In genomic region chr11:115080923-115081322, GRCh38 we compare ENCODE assay signal across 2 cellular contexts.
TF ChIP-seq lines count a peak whose summit lies in the region.

No MANE protein-coding gene starts in this region.

TF ChIP-seq in HepG2, 621 proteins besides CTCF, POLR2A, EP300 and RAD21:
- TF ChIP-seq USF2 (IDR thresholded peaks at IDR 0.05; ENCODE audit: low read depth, low read length) (peak; percentile 50; the same call in 1 of the 2 replicates), USF2 (CRISPR knock-in tag; IDR thresholded peaks at IDR 0.05; ENCODE audit: borderline replicate concordance) (no peak), RAD51 (IDR thresholded peaks at IDR 0.05; ENCODE audit: borderline replicate concordance) (peak; percentile 82; the same call in 1 of the 2 replicates), ZNF280D (CRISPR knock-in tag; IDR thresholded peaks at IDR 0.05) (no peak), ZNF747 (CRISPR knock-in tag; IDR thresholded peaks at IDR 0.05; ENCODE audit: borderline replicate concordance) (no peak)

TF ChIP-seq in K562, 482 proteins besides CTCF, POLR2A, EP300 and RAD21 (continued from another document):
- TF ChIP-seq, protein P1, sequence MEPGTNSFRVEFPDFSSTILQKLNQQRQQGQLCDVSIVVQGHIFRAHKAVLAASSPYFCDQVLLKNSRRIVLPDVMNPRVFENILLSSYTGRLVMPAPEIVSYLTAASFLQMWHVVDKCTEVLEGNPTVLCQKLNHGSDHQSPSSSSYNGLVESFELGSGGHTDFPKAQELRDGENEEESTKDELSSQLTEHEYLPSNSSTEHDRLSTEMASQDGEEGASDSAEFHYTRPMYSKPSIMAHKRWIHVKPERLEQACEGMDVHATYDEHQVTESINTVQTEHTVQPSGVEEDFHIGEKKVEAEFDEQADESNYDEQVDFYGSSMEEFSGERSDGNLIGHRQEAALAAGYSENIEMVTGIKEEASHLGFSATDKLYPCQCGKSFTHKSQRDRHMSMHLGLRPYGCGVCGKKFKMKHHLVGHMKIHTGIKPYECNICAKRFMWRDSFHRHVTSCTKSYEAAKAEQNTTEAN (CRISPR knock-in tag; IDR thresholded peaks at IDR 0.05): no peak
- TF ChIP-seq CEBPG (CRISPR knock-in tag; IDR thresholded peaks at IDR 0.05) (no peak), CEBPG (tag; conservative IDR thresholded peaks at IDR 0.05 in 1 of 2, IDR thresholded peaks at IDR 0.05 in 1 of 2) (no peak), PML (IDR thresholded peaks at IDR 0.05; ENCODE audit: low read length) (no peak), RBM15 (IDR thresholded peaks at IDR 0.05; ENCODE audit: insufficient read depth, low read length) (no peak), RAD51 (IDR thresholded peaks at IDR 0.05; ENCODE audit: borderline replicate concordance, low read depth) (peak; percentile 66), GABPB2 (CRISPR knock-in tag; conservative IDR thresholded peaks at IDR 0.05) (no peak), SAFB (IDR thresholded peaks at IDR 0.05; ENCODE audit: borderline replicate concordance, low read depth, low read length) (no peak), ZNF12 (CRISPR knock-in tag; IDR thresholded peaks at IDR 0.05) (no peak), E2F5 (CRISPR knock-in tag; IDR thresholded peaks at IDR 0.05) (no peak)
- TF ChIP-seq, protein P2, sequence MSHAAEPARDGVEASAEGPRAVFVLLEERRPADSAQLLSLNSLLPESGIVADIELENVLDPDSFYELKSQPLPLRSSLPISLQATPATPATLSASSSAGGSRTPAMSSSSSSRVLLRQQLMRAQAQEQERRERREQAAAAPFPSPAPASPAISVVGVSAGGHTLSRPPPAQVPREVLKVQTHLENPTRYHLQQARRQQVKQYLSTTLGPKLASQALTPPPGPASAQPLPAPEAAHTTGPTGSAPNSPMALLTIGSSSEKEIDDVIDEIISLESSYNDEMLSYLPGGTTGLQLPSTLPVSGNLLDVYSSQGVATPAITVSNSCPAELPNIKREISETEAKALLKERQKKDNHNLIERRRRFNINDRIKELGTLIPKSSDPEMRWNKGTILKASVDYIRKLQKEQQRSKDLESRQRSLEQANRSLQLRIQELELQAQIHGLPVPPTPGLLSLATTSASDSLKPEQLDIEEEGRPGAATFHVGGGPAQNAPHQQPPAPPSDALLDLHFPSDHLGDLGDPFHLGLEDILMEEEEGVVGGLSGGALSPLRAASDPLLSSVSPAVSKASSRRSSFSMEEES (CRISPR knock-in tag; IDR thresholded peaks at IDR 0.05): peak; percentile 89
- TF ChIP-seq, protein P3, sequence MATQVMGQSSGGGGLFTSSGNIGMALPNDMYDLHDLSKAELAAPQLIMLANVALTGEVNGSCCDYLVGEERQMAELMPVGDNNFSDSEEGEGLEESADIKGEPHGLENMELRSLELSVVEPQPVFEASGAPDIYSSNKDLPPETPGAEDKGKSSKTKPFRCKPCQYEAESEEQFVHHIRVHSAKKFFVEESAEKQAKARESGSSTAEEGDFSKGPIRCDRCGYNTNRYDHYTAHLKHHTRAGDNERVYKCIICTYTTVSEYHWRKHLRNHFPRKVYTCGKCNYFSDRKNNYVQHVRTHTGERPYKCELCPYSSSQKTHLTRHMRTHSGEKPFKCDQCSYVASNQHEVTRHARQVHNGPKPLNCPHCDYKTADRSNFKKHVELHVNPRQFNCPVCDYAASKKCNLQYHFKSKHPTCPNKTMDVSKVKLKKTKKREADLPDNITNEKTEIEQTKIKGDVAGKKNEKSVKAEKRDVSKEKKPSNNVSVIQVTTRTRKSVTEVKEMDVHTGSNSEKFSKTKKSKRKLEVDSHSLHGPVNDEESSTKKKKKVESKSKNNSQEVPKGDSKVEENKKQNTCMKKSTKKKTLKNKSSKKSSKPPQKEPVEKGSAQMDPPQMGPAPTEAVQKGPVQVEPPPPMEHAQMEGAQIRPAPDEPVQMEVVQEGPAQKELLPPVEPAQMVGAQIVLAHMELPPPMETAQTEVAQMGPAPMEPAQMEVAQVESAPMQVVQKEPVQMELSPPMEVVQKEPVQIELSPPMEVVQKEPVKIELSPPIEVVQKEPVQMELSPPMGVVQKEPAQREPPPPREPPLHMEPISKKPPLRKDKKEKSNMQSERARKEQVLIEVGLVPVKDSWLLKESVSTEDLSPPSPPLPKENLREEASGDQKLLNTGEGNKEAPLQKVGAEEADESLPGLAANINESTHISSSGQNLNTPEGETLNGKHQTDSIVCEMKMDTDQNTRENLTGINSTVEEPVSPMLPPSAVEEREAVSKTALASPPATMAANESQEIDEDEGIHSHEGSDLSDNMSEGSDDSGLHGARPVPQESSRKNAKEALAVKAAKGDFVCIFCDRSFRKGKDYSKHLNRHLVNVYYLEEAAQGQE (CRISPR knock-in tag; IDR thresholded peaks at IDR 0.05; ENCODE audit: low read depth): no peak
